Comparison of ENCODE assay signal across 16 cellular contexts in genomic region chr20:11401988-11402387, GRCh38.
DNase-seq lines count a peak whose midpoint lies in the region; ATAC-seq, FAIRE-seq and TF ChIP-seq lines count a peak whose summit lies in the region.
"Had no signal": no experiment of that assay in that cellular context is flagged by ENCODE, and none has a peak within 500 bp of the region (broad histone marks: within the 10 kb centered on the region; RNA-seq: fewer than 3 reads in every experiment).

No MANE protein-coding gene starts in this region.

- no peaks in the 10 kb centered on the region for H3K27me3 ChIP-seq in keratinocyte (ENCODE audit: control insufficient read depth, extremely low read depth, insufficient read depth, low read length)
- H3K27me3 ChIP-seq: right lobe of liver had no signal

- no peaks in the 10 kb centered on the region for H4K20me1 ChIP-seq in keratinocyte (ENCODE audit: control insufficient read depth, extremely low read depth, insufficient read depth, low read length)

- peak overlapping the region; percentile 4 for H2AFZ ChIP-seq in keratinocyte (ENCODE audit: control insufficient read depth, low read length)

- H3K9me1 ChIP-seq in keratinocyte (ENCODE audit: control insufficient read depth, extremely low read depth, insufficient read depth, low read length) = no peaks in the 10 kb centered on the region

- H3K4me3 Mint-ChIP-seq in activated CD4-positive, alpha-beta T cell treated with anti-CD3 and anti-CD28 coated beads, Interleukin-2, amount 10 ng/mL, durations not matched to agents 7 days and 5 days = no peak overlapping the region
- H3K4me3 Mint-ChIP-seq in T-helper 17 cell = no peak overlapping the region
- H3K4me3 Mint-ChIP-seq: CD4-positive, CD25-positive, alpha-beta regulatory T cell; naive thymus-derived CD4-positive, alpha-beta T cell had no signal

- no peaks in the 10 kb centered on the region for H3K27me3 Mint-ChIP-seq in activated CD4-positive, alpha-beta T cell treated with anti-CD3 and anti-CD28 coated beads, Interleukin-2, amount 10 ng/mL, durations not matched to agents 7 days and 5 days
- no peaks in the 10 kb centered on the region for H3K27me3 Mint-ChIP-seq in T-helper 17 cell
- H3K27me3 Mint-ChIP-seq: CD4-positive, CD25-positive, alpha-beta regulatory T cell; naive thymus-derived CD4-positive, alpha-beta T cell had no signal

- TF ChIP-seq POLR2A in GM12891 (IDR thresholded peaks at IDR 0.05; ENCODE audit: low read depth, low read length) = no peak

- DNase-seq in GM12891 (ENCODE audit: insufficient read length, low spot score) = no peak
- peak; percentile 18 for DNase-seq in NCI-H460 (ENCODE audit: extremely low read depth, low read depth)
- DNase-seq in keratinocyte (ENCODE audit: low read depth, low spot score) = no peak
- no peak for DNase-seq in C1 segment of cervical spinal cord (lab: John Stamatoyannopoulos, UW)
- no peak for DNase-seq in activated CD4-positive, alpha-beta T cell treated with anti-CD3 and anti-CD28 coated beads, Interleukin-2, amount 10 ng/mL, durations not matched to agents 7 days and 5 days
- DNase-seq in kidney glomerular epithelial cell (lab: John Stamatoyannopoulos, UW) = no peak
- no peak for DNase-seq in T-helper 17 cell
- DNase-seq: CD4-positive, CD25-positive, alpha-beta regulatory T cell; GDM1; KBM-7; naive thymus-derived CD4-positive, alpha-beta T cell; NCI-H2171 treated with DMSO at 0.1 percent for 48 hours; right lobe of liver; T-helper 9 cell had no signal

- no peak overlapping the region for H3K9ac ChIP-seq in keratinocyte (ENCODE audit: control insufficient read depth, extremely low read depth, insufficient read depth, low read length)

- dilution Hi-C loops in keratinocyte (cut with MboI; ENCODE audit: extremely low pct_ligation_motif_present, low sequenced_read_pairs) = no loop called here

- no peaks in the 10 kb centered on the region for H3K36me3 ChIP-seq in keratinocyte (ENCODE audit: control insufficient read depth in 2 of 2, extremely low read depth in 1 of 2, insufficient read depth in 2 of 2, low read length in 2 of 2)
- H3K36me3 ChIP-seq: right lobe of liver had no signal

- H3K4me2 ChIP-seq in keratinocyte (ENCODE audit: control insufficient read depth, extremely low read depth, insufficient read depth, low read depth, low read length) = peak overlapping the region; percentile 74

- CTCF ChIA-PET in activated CD4-positive, alpha-beta T cell treated with anti-CD3 and anti-CD28 coated beads, Interleukin-2, amount 10 ng/mL, durations not matched to agents 7 days and 5 days (lab: Charles Lee) = no interaction called here

- peaks cover 4% of the 10 kb centered on the region for H3K4me1 ChIP-seq in keratinocyte (ENCODE audit: control insufficient read depth, extremely low read depth, insufficient read depth, low read length)
- H3K4me1 ChIP-seq: right lobe of liver had no signal

- POLR2A ChIA-PET in activated CD4-positive, alpha-beta T cell treated with anti-CD3 and anti-CD28 coated beads, Interleukin-2, amount 10 ng/mL, durations not matched to agents 7 days and 5 days (lab: Charles Lee) = no interaction called here

- no peaks in the 10 kb centered on the region for H3K9me3 ChIP-seq in keratinocyte (ENCODE audit: control insufficient read depth, low read depth, low read length)
- H3K9me3 ChIP-seq in T-helper 17 cell (ENCODE audit: control insufficient read depth, low read length, poor library complexity, severe bottlenecking) = no peaks in the 10 kb centered on the region
- H3K9me3 ChIP-seq: right lobe of liver had no signal

- FAIRE-seq in GM12891 (lab: Jason Lieb, UNC) (peak; percentile 62), keratinocyte (lab: Jason Lieb, UNC) (no peak)

- no peaks in the 10 kb centered on the region for H3K9me3 Mint-ChIP-seq in activated CD4-positive, alpha-beta T cell treated with anti-CD3 and anti-CD28 coated beads, Interleukin-2, amount 10 ng/mL, durations not matched to agents 7 days and 5 days

- H3K36me3 Mint-ChIP-seq in activated CD4-positive, alpha-beta T cell treated with anti-CD3 and anti-CD28 coated beads, Interleukin-2, amount 10 ng/mL, durations not matched to agents 7 days and 5 days (ENCODE audit: low read depth) = no peaks in the 10 kb centered on the region
- H3K36me3 Mint-ChIP-seq in T-helper 17 cell (ENCODE audit: low read depth) = no peaks in the 10 kb centered on the region
- H3K36me3 Mint-ChIP-seq: CD4-positive, CD25-positive, alpha-beta regulatory T cell; naive thymus-derived CD4-positive, alpha-beta T cell had no signal

- peak overlapping the region in 1 of 3 experiments; percentile 44 for H3K4me3 ChIP-seq in keratinocyte (ENCODE audit: control insufficient read depth in 2 of 3, extremely low read depth in 1 of 3, insufficient read depth in 2 of 3, low read depth in 1 of 3, low read length in 3 of 3)
- H3K4me3 ChIP-seq: right lobe of liver had no signal

- no peak overlapping the region for H3K27ac ChIP-seq in keratinocyte (ENCODE audit: control insufficient read depth, insufficient read depth, low read length)
- H3K27ac ChIP-seq: right lobe of liver, RWPE1 had no signal

- ATAC-seq in GM21786 (IDR thresholded peaks at IDR 0.05; ENCODE audit: unreplicated experiment) (peak; percentile 77), T-helper 17 cell (no peak)
- ATAC-seq: naive thymus-derived CD4-positive, alpha-beta T cell had no signal

- H3K4me1 Mint-ChIP-seq in activated CD4-positive, alpha-beta T cell treated with anti-CD3 and anti-CD28 coated beads, Interleukin-2, amount 10 ng/mL, durations not matched to agents 7 days and 5 days = no peaks in the 10 kb centered on the region
- no peaks in the 10 kb centered on the region for H3K4me1 Mint-ChIP-seq in T-helper 17 cell
- H3K4me1 Mint-ChIP-seq: CD4-positive, CD25-positive, alpha-beta regulatory T cell; naive thymus-derived CD4-positive, alpha-beta T cell had no signal

- H3K79me2 ChIP-seq in keratinocyte (ENCODE audit: control insufficient read depth, insufficient read depth, low read length) = no peaks in the 10 kb centered on the region

- H3K27ac Mint-ChIP-seq in activated CD4-positive, alpha-beta T cell treated with anti-CD3 and anti-CD28 coated beads, Interleukin-2, amount 10 ng/mL, durations not matched to agents 7 days and 5 days = no peak overlapping the region
- no peak overlapping the region for H3K27ac Mint-ChIP-seq in T-helper 17 cell
- H3K27ac Mint-ChIP-seq: CD4-positive, CD25-positive, alpha-beta regulatory T cell; naive thymus-derived CD4-positive, alpha-beta T cell had no signal

- TF ChIP-seq CTCF in keratinocyte (optimal IDR thresholded peaks at IDR 0.05 in 1 of 3, IDR thresholded peaks at IDR 0.05 in 1 of 3, conservative IDR thresholded peaks at IDR 0.05 in 1 of 3; ENCODE audit: extremely low read depth in 1 of 3, insufficient read depth in 2 of 3, low read length in 3 of 3) = no peak

TF ChIP-seq in GM12891, 5 proteins besides CTCF, POLR2A, EP300 and RAD21:
- TF ChIP-seq TAF1 (IDR thresholded peaks at IDR 0.05; ENCODE audit: low read depth, low read length) (no peak), POU2F2 (IDR thresholded peaks at IDR 0.05; ENCODE audit: low read depth, low read length) (no peak), POLR2AphosphoS5 (IDR thresholded peaks at IDR 0.05; ENCODE audit: low read depth, low read length) (no peak), PAX5 (IDR thresholded peaks at IDR 0.05; ENCODE audit: insufficient read depth, low read length, severe bottlenecking) (no peak), SPI1 (IDR thresholded peaks at IDR 0.05; ENCODE audit: low read depth, low read length) (no peak)
